In genomic region chr21:38809170-38809878, GRCh38 we compare ENCODE assay signal across 1 cellular context.
TF ChIP-seq lines count a peak whose summit lies in the region.

No MANE protein-coding gene starts in this region.

TF ChIP-seq in K562, 482 proteins besides CTCF, POLR2A, EP300 and RAD21:
- no peak for TF ChIP-seq HDAC8 (tag; IDR thresholded peaks at IDR 0.05)
- TF ChIP-seq POLR2AphosphoS5 (IDR thresholded peaks at IDR 0.05; ENCODE audit: control insufficient read depth, insufficient read depth, low read depth, low read length), result 0 out of 2 replicates have a peak, but pooled peaks have one; percentile 28
